In the genomic region with DNA sequence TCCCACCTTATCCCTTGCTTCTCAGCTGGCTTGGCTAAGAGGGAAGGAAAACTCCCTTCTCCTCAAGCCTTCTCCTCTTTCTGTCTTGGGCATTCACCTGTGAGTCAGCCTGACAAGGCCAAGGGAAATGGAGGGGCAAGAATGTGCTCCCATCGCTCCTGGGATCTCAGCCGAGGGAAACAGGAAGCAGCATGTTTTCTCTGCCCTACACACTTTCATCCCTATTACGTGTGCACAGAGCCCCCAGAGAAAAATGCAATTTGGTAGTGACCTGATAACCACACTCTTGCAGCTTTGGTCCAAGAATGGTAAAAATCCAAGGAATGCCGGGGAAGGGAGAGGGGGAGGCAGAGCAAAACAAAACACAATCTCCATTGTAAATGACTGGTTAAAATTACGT, we compare ENCODE assay signal across 1 cellular context.
A peak's percentile ranks its signal among the peaks of the same experiment; 100 is the strongest.
TF ChIP-seq lines count a peak whose summit lies in the region.

No MANE protein-coding gene starts in this region.

TF ChIP-seq in A549, 52 proteins besides CTCF, POLR2A, EP300 and RAD21 (continued from another document):
- TF ChIP-seq, protein P1, sequence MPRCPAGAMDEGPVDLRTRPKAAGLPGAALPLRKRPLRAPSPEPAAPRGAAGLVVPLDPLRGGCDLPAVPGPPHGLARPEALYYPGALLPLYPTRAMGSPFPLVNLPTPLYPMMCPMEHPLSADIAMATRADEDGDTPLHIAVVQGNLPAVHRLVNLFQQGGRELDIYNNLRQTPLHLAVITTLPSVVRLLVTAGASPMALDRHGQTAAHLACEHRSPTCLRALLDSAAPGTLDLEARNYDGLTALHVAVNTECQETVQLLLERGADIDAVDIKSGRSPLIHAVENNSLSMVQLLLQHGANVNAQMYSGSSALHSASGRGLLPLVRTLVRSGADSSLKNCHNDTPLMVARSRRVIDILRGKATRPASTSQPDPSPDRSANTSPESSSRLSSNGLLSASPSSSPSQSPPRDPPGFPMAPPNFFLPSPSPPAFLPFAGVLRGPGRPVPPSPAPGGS (IDR thresholded peaks at IDR 0.05): no peak
- TF ChIP-seq CBX8 (IDR thresholded peaks at IDR 0.05) (no peak), MAZ (IDR thresholded peaks at IDR 0.05; ENCODE audit: borderline replicate concordance, low read depth, low read length) (no peak), CBX2 (IDR thresholded peaks at IDR 0.05; ENCODE audit: borderline replicate concordance, low read depth) (no peak), CEBPB (IDR thresholded peaks at IDR 0.05) (0 out of 4 replicates have a peak, but pooled peaks of 1 of the 2 experiments have one; percentile 9), TFCP2L1 (CRISPR knock-in tag; IDR thresholded peaks at IDR 0.05) (no peak), GATA3 (IDR thresholded peaks at IDR 0.05; ENCODE audit: borderline replicate concordance) (peak; percentile 55; the same call in 1 of the 2 replicates), RARB (CRISPR knock-in tag; IDR thresholded peaks at IDR 0.05) (no peak), HDAC2 (IDR thresholded peaks at IDR 0.05) (no peak), TP53 (CRISPR knock-in tag; IDR thresholded peaks at IDR 0.05) (no peak), MYC (IDR thresholded peaks at IDR 0.05; ENCODE audit: borderline replicate concordance, low read length) (no peak), RCOR1 (IDR thresholded peaks at IDR 0.05; ENCODE audit: low read depth, low read length) (no peak), HEYL (CRISPR knock-in tag; IDR thresholded peaks at IDR 0.05) (no peak), ZFP36 (IDR thresholded peaks at IDR 0.05; ENCODE audit: borderline replicate concordance, partially characterized antibody) (no peak), SREBF2 (IDR thresholded peaks at IDR 0.05) (no peak), CHD4 (IDR thresholded peaks at IDR 0.05; ENCODE audit: borderline replicate concordance) (no peak), FOSL2 (IDR thresholded peaks at IDR 0.05) (no peak), FOSL2 (CRISPR knock-in tag; IDR thresholded peaks at IDR 0.05) (peak; percentile 32), JUN (IDR thresholded peaks at IDR 0.05) (peak in 1 of 2 experiments; percentile 39; a peak in 2 of 5 replicates), KDM1A (IDR thresholded peaks at IDR 0.05; ENCODE audit: low read depth) (no peak)
- TF ChIP-seq, protein P2, sequence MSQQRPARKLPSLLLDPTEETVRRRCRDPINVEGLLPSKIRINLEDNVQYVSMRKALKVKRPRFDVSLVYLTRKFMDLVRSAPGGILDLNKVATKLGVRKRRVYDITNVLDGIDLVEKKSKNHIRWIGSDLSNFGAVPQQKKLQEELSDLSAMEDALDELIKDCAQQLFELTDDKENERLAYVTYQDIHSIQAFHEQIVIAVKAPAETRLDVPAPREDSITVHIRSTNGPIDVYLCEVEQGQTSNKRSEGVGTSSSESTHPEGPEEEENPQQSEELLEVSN (IDR thresholded peaks at IDR 0.05; ENCODE audit: borderline replicate concordance, low read depth): peak; percentile 42; the same call in 1 of the 2 replicates
- TF ChIP-seq, protein P3, sequence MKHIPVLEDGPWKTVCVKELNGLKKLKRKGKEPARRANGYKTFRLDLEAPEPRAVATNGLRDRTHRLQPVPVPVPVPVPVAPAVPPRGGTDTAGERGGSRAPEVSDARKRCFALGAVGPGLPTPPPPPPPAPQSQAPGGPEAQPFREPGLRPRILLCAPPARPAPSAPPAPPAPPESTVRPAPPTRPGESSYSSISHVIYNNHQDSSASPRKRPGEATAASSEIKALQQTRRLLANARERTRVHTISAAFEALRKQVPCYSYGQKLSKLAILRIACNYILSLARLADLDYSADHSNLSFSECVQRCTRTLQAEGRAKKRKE (CRISPR knock-in tag; IDR thresholded peaks at IDR 0.05; ENCODE audit: low read depth): no peak
